1 cellular context compared by ENCODE assay signal in genomic region chr16:48441863-48442279, GRCh38.
TF ChIP-seq lines count a peak whose summit lies in the region.

No MANE protein-coding gene starts in this region.

TF ChIP-seq in HepG2, 621 proteins besides CTCF, POLR2A, EP300 and RAD21 (continued from another document and continues in another):
- TF ChIP-seq ZNF281 (CRISPR knock-in tag; IDR thresholded peaks at IDR 0.05; ENCODE audit: borderline replicate concordance), result peak; percentile 73; the same call in 1 of the 2 replicates
- peak; percentile 77 for TF ChIP-seq RARA (CRISPR knock-in tag; IDR thresholded peaks at IDR 0.05)
- no peak for TF ChIP-seq ZNF101 (CRISPR knock-in tag; IDR thresholded peaks at IDR 0.05; ENCODE audit: borderline replicate concordance, low read depth)
- TF ChIP-seq SRSF9 (IDR thresholded peaks at IDR 0.05; ENCODE audit: borderline replicate concordance, insufficient read depth, low read depth, low read length, poor library complexity, severe bottlenecking), result no peak
- TF ChIP-seq ZNF776 (CRISPR knock-in tag; IDR thresholded peaks at IDR 0.05), result no peak
- peak; percentile 86 for TF ChIP-seq IKZF5 (CRISPR knock-in tag; IDR thresholded peaks at IDR 0.05)
- no peak for TF ChIP-seq TRAFD1 (CRISPR knock-in tag; IDR thresholded peaks at IDR 0.05; ENCODE audit: borderline replicate concordance)
- no peak for TF ChIP-seq ZNF496 (CRISPR knock-in tag; IDR thresholded peaks at IDR 0.05; ENCODE audit: insufficient replicate concordance)
- TF ChIP-seq MXD3 (CRISPR knock-in tag; IDR thresholded peaks at IDR 0.05), result no peak
- TF ChIP-seq GPN1 (CRISPR knock-in tag; IDR thresholded peaks at IDR 0.05; ENCODE audit: borderline replicate concordance), result no peak
- peak; percentile 43 for TF ChIP-seq HNF1A (IDR thresholded peaks at IDR 0.05; ENCODE audit: low read depth)
- peak; percentile 75; the same call in 1 of the 2 replicates for TF ChIP-seq HNF1A (CRISPR knock-in tag; IDR thresholded peaks at IDR 0.05; ENCODE audit: borderline replicate concordance)
- no peak for TF ChIP-seq SIN3B (IDR thresholded peaks at IDR 0.05; ENCODE audit: low read length)
- no peak for TF ChIP-seq DNMT1 (CRISPR knock-in tag; IDR thresholded peaks at IDR 0.05)
- TF ChIP-seq ZNF598 (CRISPR knock-in tag; IDR thresholded peaks at IDR 0.05; ENCODE audit: borderline replicate concordance), result no peak; the same call in 1 of the 2 replicates
- no peak for TF ChIP-seq RAD51 (IDR thresholded peaks at IDR 0.05; ENCODE audit: borderline replicate concordance)
- peak; percentile 57; the same call in 1 of the 2 replicates for TF ChIP-seq ESRRA (CRISPR knock-in tag; IDR thresholded peaks at IDR 0.05; ENCODE audit: low read depth)
- no peak for TF ChIP-seq MTF2 (CRISPR knock-in tag; IDR thresholded peaks at IDR 0.05; ENCODE audit: borderline replicate concordance)
- no peak for TF ChIP-seq FUBP1 (CRISPR knock-in tag; IDR thresholded peaks at IDR 0.05; ENCODE audit: borderline replicate concordance)
- no peak for TF ChIP-seq KLF9 (CRISPR knock-in tag; IDR thresholded peaks at IDR 0.05; ENCODE audit: low read depth)
- peak; percentile 43; the same call in 1 of the 2 replicates for TF ChIP-seq ZNF441 (CRISPR knock-in tag; IDR thresholded peaks at IDR 0.05; ENCODE audit: borderline replicate concordance)
- TF ChIP-seq SP2 (CRISPR knock-in tag; IDR thresholded peaks at IDR 0.05), result no peak
- TF ChIP-seq PRDM10 (CRISPR knock-in tag; IDR thresholded peaks at IDR 0.05; ENCODE audit: low read depth), result no peak
- no peak for TF ChIP-seq NR1H2 (CRISPR knock-in tag; IDR thresholded peaks at IDR 0.05; ENCODE audit: borderline replicate concordance, low read depth)
- TF ChIP-seq FOSL1 (CRISPR knock-in tag; IDR thresholded peaks at IDR 0.05; ENCODE audit: borderline replicate concordance), result no peak
- no peak for TF ChIP-seq MED13 (CRISPR knock-in tag; IDR thresholded peaks at IDR 0.05)
- no peak for TF ChIP-seq KAT7 (CRISPR knock-in tag; IDR thresholded peaks at IDR 0.05; ENCODE audit: borderline replicate concordance)
- TF ChIP-seq PHF21A (CRISPR knock-in tag; IDR thresholded peaks at IDR 0.05), result peak; percentile 81
- TF ChIP-seq RFXANK (CRISPR knock-in tag; IDR thresholded peaks at IDR 0.05), result no peak
- no peak for TF ChIP-seq ZBTB39 (CRISPR knock-in tag; IDR thresholded peaks at IDR 0.05)
- no peak for TF ChIP-seq ZNF33B (CRISPR knock-in tag; IDR thresholded peaks at IDR 0.05)
- TF ChIP-seq ZNF143 (CRISPR knock-in tag; IDR thresholded peaks at IDR 0.05), result no peak
- TF ChIP-seq ZNF747 (CRISPR knock-in tag; IDR thresholded peaks at IDR 0.05; ENCODE audit: borderline replicate concordance), result no peak; the same call in 1 of the 2 replicates
- no peak for TF ChIP-seq ARNT2 (CRISPR knock-in tag; IDR thresholded peaks at IDR 0.05; ENCODE audit: low read depth)
- no peak for TF ChIP-seq AGO2 (optimal IDR thresholded peaks at IDR 0.05; ENCODE audit: low read depth, low read length)
- no peak for TF ChIP-seq BCLAF1 (IDR thresholded peaks at IDR 0.05)
- TF ChIP-seq ZFAT (CRISPR knock-in tag; conservative IDR thresholded peaks at IDR 0.05), result no peak
- no peak for TF ChIP-seq HDAC6 (IDR thresholded peaks at IDR 0.05; ENCODE audit: low read depth, low read length)
